ENCODE assay signal across 9 cellular contexts in genomic region chr3:38028621-38029361, GRCh38. TPM values are rescaled to one million over a fixed set of nuclear protein-coding genes. Genes with fewer than 3 reads are reported as not detected.
DNase-seq lines count a peak whose midpoint lies in the region; ATAC-seq and TF ChIP-seq lines count a peak whose summit lies in the region.
"Had no signal": no experiment of that assay in that cellular context is flagged by ENCODE, and none has a peak within 500 bp of the region (broad histone marks: within the 10 kb centered on the region; RNA-seq: fewer than 3 reads in every experiment).

No MANE protein-coding gene starts in this region.

- H3K4me1 ChIP-seq in mesodermal cell (ENCODE audit: control insufficient read depth, insufficient read depth, low read length, poor library complexity, severe bottlenecking) (peaks cover 24% of the 10 kb centered on the region), thymus (ENCODE audit: control insufficient read depth, insufficient read depth, low read length) (peaks cover 11% of the 10 kb centered on the region)

- H3K4me3 Mint-ChIP-seq in activated CD4-positive, alpha-beta T cell treated with anti-CD3 and anti-CD28 coated beads, Interleukin-2, amount 10 ng/mL, durations not matched to agents 7 days and 5 days: peak overlapping the region; percentile 44

- no peak for TF ChIP-seq CTCF in dorsolateral prefrontal cortex (IDR thresholded peaks at IDR 0.05 in 54 of 56, conservative IDR thresholded peaks at IDR 0.05 in 2 of 56; ENCODE audit: low read depth in 1 of 56, partially characterized antibody in 56 of 56)

- intact Hi-C loops in dorsolateral prefrontal cortex (cut with DNase I) (no loop called here), posterior vena cava (cut with DNase I) (no loop called here)

- H3K9me3 Mint-ChIP-seq in activated CD4-positive, alpha-beta T cell treated with anti-CD3 and anti-CD28 coated beads, Interleukin-2, amount 10 ng/mL, durations not matched to agents 7 days and 5 days: no peaks in the 10 kb centered on the region

- no peak for DNase-seq in activated CD4-positive, alpha-beta T cell treated with anti-CD3 and anti-CD28 coated beads, Interleukin-2, amount 10 ng/mL, durations not matched to agents 7 days and 5 days
- no peak for DNase-seq in activated CD4-positive, alpha-beta T cell treated with anti-CD3 and anti-CD28 coated beads for 48 hours
- DNase-seq in dorsolateral prefrontal cortex (no peak), NCI-H1436 (lab: John Stamatoyannopoulos, UW) (no peak), posterior vena cava (ENCODE audit: low spot score) (no peak)
- DNase-seq: NCI-H524 had no signal

- H3K36me3 ChIP-seq in mesodermal cell (ENCODE audit: control insufficient read depth, insufficient read depth, low read length) (peaks cover 4% of the 10 kb centered on the region), thymus (ENCODE audit: control insufficient read depth, insufficient read depth) (no peaks in the 10 kb centered on the region)

- CTCF ChIA-PET in activated CD4-positive, alpha-beta T cell treated with anti-CD3 and anti-CD28 coated beads, Interleukin-2, amount 10 ng/mL, durations not matched to agents 7 days and 5 days (lab: Charles Lee): interaction anchor here (0.5 kb wide), 1 partner anchor 20 kb away, joined by 3 read pairs; no protein-coding TSS in a partner anchor

- H3K36me3 Mint-ChIP-seq in activated CD4-positive, alpha-beta T cell treated with anti-CD3 and anti-CD28 coated beads, Interleukin-2, amount 10 ng/mL, durations not matched to agents 7 days and 5 days (ENCODE audit: low read depth): peaks cover 5% of the 10 kb centered on the region

- no peak for ATAC-seq in HG03108 (IDR thresholded peaks at IDR 0.05; ENCODE audit: unreplicated experiment)

- 5 to 10% methylated on average over 24 to 29 of the region's 45 CpGs for WGBS in mesodermal cell (ENCODE audit: insufficient coverage in 2 of 2), 2 experiments
- WGBS in thymus: 33% methylated on average over 45 of the region's 45 CpGs

- H3K27ac Mint-ChIP-seq in activated CD4-positive, alpha-beta T cell treated with anti-CD3 and anti-CD28 coated beads, Interleukin-2, amount 10 ng/mL, durations not matched to agents 7 days and 5 days: peak overlapping the region; percentile 58

- H3K9me3 ChIP-seq in mesodermal cell (ENCODE audit: control insufficient read depth, low read length) (no peaks in the 10 kb centered on the region), thymus (ENCODE audit: control insufficient read depth) (no peaks in the 10 kb centered on the region)

- peak overlapping the region in 47 of 59 donors; percentile 18 to 93 (median 74) for H3K27ac ChIP-seq in dorsolateral prefrontal cortex
- no peak overlapping the region for H3K27ac ChIP-seq in mesodermal cell (ENCODE audit: low read depth, low read length, severe bottlenecking)
- no peak overlapping the region for H3K27ac ChIP-seq in thymus (ENCODE audit: low read depth)

- H3K4me3 ChIP-seq in dorsolateral prefrontal cortex (peak overlapping the region; percentile 39 to 79 (median 65)), mesodermal cell (ENCODE audit: extremely low read depth, insufficient read depth, low read length, poor library complexity, severe bottlenecking) (peak overlapping the region; percentile 58), thymus (ENCODE audit: low read length) (peak overlapping the region; percentile 47)

- H3K27me3 Mint-ChIP-seq in activated CD4-positive, alpha-beta T cell treated with anti-CD3 and anti-CD28 coated beads, Interleukin-2, amount 10 ng/mL, durations not matched to agents 7 days and 5 days: peaks cover 27% of the 10 kb centered on the region

- H3K27me3 ChIP-seq in dorsolateral prefrontal cortex: peaks cover 0 to 19% (median 4%) of the 10 kb centered on the region in 45 donors
- H3K27me3 ChIP-seq in thymus (ENCODE audit: control insufficient read depth, insufficient read depth): peaks cover 31% of the 10 kb centered on the region

- H3K4me1 Mint-ChIP-seq in activated CD4-positive, alpha-beta T cell treated with anti-CD3 and anti-CD28 coated beads, Interleukin-2, amount 10 ng/mL, durations not matched to agents 7 days and 5 days: peaks cover 35% of the 10 kb centered on the region

- POLR2A ChIA-PET in activated CD4-positive, alpha-beta T cell treated with anti-CD3 and anti-CD28 coated beads, Interleukin-2, amount 10 ng/mL, durations not matched to agents 7 days and 5 days (lab: Charles Lee): interaction anchor here (0.7 kb wide), 1 partner anchor 39 kb away, joined by 3 read pairs; no protein-coding TSS in a partner anchor

RNA-seq across cellular contexts. Expression of gene PLCD1, which starts 0.7 kb away (rescaled TPM):
- total RNA-seq in activated CD4-positive, alpha-beta T cell treated with anti-CD3 and anti-CD28 coated beads, Interleukin-2, amount 10 ng/mL, durations not matched to agents 7 days and 5 days: 10 to 100 TPM; 18.3 to 21.2 TPM
- total RNA-seq in dorsolateral prefrontal cortex (10 to 100 TPM; 16.3 to 64.5 (median 29.4) TPM), posterior vena cava (10 to 100 TPM; 32.5 to 40.9 TPM)
- polyA plus RNA-seq in mesodermal cell (2013, experiment 1 of 2): 56.1 TPM
- 43.3 TPM for polyA plus RNA-seq in mesodermal cell (2013, experiment 2 of 2)
- 23.8 TPM for polyA plus RNA-seq in thymus

RNA-seq across cellular contexts. Expression of gene DLEC1, which starts 10.2 kb away (rescaled TPM):
- 1 to 10 TPM; 1.4 to 2.3 TPM for total RNA-seq in activated CD4-positive, alpha-beta T cell treated with anti-CD3 and anti-CD28 coated beads, Interleukin-2, amount 10 ng/mL, durations not matched to agents 7 days and 5 days
- 10 to 100 TPM in 1 of 120 experiments, 1 to 10 TPM in 102, under 1 TPM in 17; 0.73 to 13.1 (median 2.2) TPM for total RNA-seq in dorsolateral prefrontal cortex
- polyA plus RNA-seq in mesodermal cell (2013, experiment 1 of 2): 0.11 TPM
- 0.20 TPM for polyA plus RNA-seq in mesodermal cell (2013, experiment 2 of 2)
- polyA plus RNA-seq in thymus: 0.52 TPM
- total RNA-seq in posterior vena cava: under 1 TPM; 0.14 to 0.51 TPM

RNA-seq across cellular contexts. Expression of gene VILL, which starts 38.2 kb away (rescaled TPM):
- total RNA-seq in activated CD4-positive, alpha-beta T cell treated with anti-CD3 and anti-CD28 coated beads, Interleukin-2, amount 10 ng/mL, durations not matched to agents 7 days and 5 days: 10 to 100 TPM; 19.4 to 23.0 TPM
- total RNA-seq in dorsolateral prefrontal cortex (10 to 100 TPM in 83 of 120 experiments, 1 to 10 TPM in 37; 5.7 to 23.5 (median 11.1) TPM), posterior vena cava (1 to 10 TPM; 3.4 to 5.9 TPM)
- 4.1 TPM for polyA plus RNA-seq in mesodermal cell (2013, experiment 1 of 2)
- polyA plus RNA-seq in mesodermal cell (2013, experiment 2 of 2): 2.7 TPM
- polyA plus RNA-seq in thymus: 24.5 TPM

Comparison
In these comparisons a context has a peak if more than half of its experiments do, and no peak if none do; other contexts are left out.
1. H3K27ac ChIP-seq: peak in dorsolateral prefrontal cortex (47 of 59); none in mesodermal cell (single experiment) and thymus (single experiment).
2. Peak in every context shown above with its lines, with median percentiles within 50 percentile points of each other: H3K4me3 ChIP-seq.